Comparison of ENCODE assay signal across 19 cellular contexts in genomic region chr15:35351059-35351458, GRCh38.
"Had no signal": no experiment of that assay in that cellular context is flagged by ENCODE, and none has a peak within 500 bp of the region (broad histone marks: within the 10 kb centered on the region; RNA-seq: fewer than 3 reads in every experiment).

No MANE protein-coding gene starts in this region.

- H3K4me2 ChIP-seq: SK-N-SH had no signal

- DNase-seq: KBM-7, MM.1S, NCI-H1092 treated with DMSO at 0.1 percent for 48 hours, NCI-H1436, NCI-H187, NCI-H2029, NCI-H2081 treated with DMSO at 0.1 percent for 48 hours, NCI-H2171, NCI-H226, NCI-H446, NCI-H510A, NCI-H524 treated with DMSO at 0.1 percent for 48 hours, NCI-H69, NCI-H774, RPMI8226, SHP77, SK-N-SH, SW 1271 had no signal

- H3K9me3 ChIP-seq: SK-N-SH had no signal

- H3K9ac ChIP-seq: SK-N-SH had no signal

- FAIRE-seq: RCC 7860 had no signal
